In genomic region chr7:95608344-95609173, GRCh38 we compare ENCODE assay signal across 1 cellular context.
TF ChIP-seq lines count a peak whose summit lies in the region.

No MANE protein-coding gene starts in this region.

TF ChIP-seq in K562, 482 proteins besides CTCF, POLR2A, EP300 and RAD21 (continued from another document and continues in another):
- TF ChIP-seq, protein P1, sequence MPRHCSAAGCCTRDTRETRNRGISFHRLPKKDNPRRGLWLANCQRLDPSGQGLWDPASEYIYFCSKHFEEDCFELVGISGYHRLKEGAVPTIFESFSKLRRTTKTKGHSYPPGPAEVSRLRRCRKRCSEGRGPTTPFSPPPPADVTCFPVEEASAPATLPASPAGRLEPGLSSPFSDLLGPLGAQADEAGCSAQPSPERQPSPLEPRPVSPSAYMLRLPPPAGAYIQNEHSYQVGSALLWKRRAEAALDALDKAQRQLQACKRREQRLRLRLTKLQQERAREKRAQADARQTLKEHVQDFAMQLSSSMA (CRISPR knock-in tag; IDR thresholded peaks at IDR 0.05), result no peak
- TF ChIP-seq ZNF609 (CRISPR knock-in tag; IDR thresholded peaks at IDR 0.05; ENCODE audit: borderline replicate concordance) (no peak), HOMEZ (CRISPR knock-in tag; IDR thresholded peaks at IDR 0.05) (no peak), STAT5A (IDR thresholded peaks at IDR 0.05; ENCODE audit: borderline replicate concordance, low read length) (no peak), HDGF (IDR thresholded peaks at IDR 0.05) (no peak), U2AF1 (optimal IDR thresholded peaks at IDR 0.05; ENCODE audit: low read depth, low read length) (no peak), ZNF707 (CRISPR knock-in tag; conservative IDR thresholded peaks at IDR 0.05) (no peak), ZNF445 (CRISPR knock-in tag; IDR thresholded peaks at IDR 0.05; ENCODE audit: low read depth) (no peak), YBX1 (IDR thresholded peaks at IDR 0.05) (no peak), MIER1 (IDR thresholded peaks at IDR 0.05; ENCODE audit: low read depth) (no peak), ZNF507 (tag; conservative IDR thresholded peaks at IDR 0.05) (no peak), TAF9B (IDR thresholded peaks at IDR 0.05; ENCODE audit: partially characterized antibody) (no peak), SREBF1 (IDR thresholded peaks at IDR 0.05; ENCODE audit: borderline replicate concordance, low read depth, low read length) (no peak), CTBP1 (IDR thresholded peaks at IDR 0.05; ENCODE audit: borderline replicate concordance) (peak; percentile 55), TFAM (CRISPR knock-in tag; conservative IDR thresholded peaks at IDR 0.05) (no peak), LEF1 (IDR thresholded peaks at IDR 0.05) (peak; percentile 94; the same call in 1 of the 2 replicates), KLF13 (tag; IDR thresholded peaks at IDR 0.05; ENCODE audit: borderline replicate concordance, low read depth) (no peak), ZNF589 (CRISPR knock-in tag; IDR thresholded peaks at IDR 0.05; ENCODE audit: low read depth) (0 out of 2 replicates have a peak, but pooled peaks have one; percentile 13), PKNOX1 (IDR thresholded peaks at IDR 0.05) (no peak), ATF3 (IDR thresholded peaks at IDR 0.05) (no peak), ATF3 (CRISPR knock-in tag; conservative IDR thresholded peaks at IDR 0.05) (no peak), RFX5 (IDR thresholded peaks at IDR 0.05; ENCODE audit: low read depth, low read length) (no peak), ZNF24 (IDR thresholded peaks at IDR 0.05) (no peak), ZKSCAN3 (CRISPR knock-in tag; IDR thresholded peaks at IDR 0.05) (no peak), ZBTB49 (CRISPR knock-in tag; IDR thresholded peaks at IDR 0.05; ENCODE audit: borderline replicate concordance) (no peak), ETV1 (tag; conservative IDR thresholded peaks at IDR 0.05; ENCODE audit: low read depth) (0 out of 2 replicates have a peak, but pooled peaks have one; percentile 8), GTF2A2 (tag; IDR thresholded peaks at IDR 0.05) (no peak), TARDBP (IDR thresholded peaks at IDR 0.05) (no peak), MTA2 (IDR thresholded peaks at IDR 0.05; ENCODE audit: low read depth) (no peak), POLR2G (IDR thresholded peaks at IDR 0.05; ENCODE audit: low read depth, low read length) (no peak), CREB1 (IDR thresholded peaks at IDR 0.05) (no peak), CREB1 (CRISPR knock-in tag; IDR thresholded peaks at IDR 0.05) (no peak)
- TF ChIP-seq, protein P2, sequence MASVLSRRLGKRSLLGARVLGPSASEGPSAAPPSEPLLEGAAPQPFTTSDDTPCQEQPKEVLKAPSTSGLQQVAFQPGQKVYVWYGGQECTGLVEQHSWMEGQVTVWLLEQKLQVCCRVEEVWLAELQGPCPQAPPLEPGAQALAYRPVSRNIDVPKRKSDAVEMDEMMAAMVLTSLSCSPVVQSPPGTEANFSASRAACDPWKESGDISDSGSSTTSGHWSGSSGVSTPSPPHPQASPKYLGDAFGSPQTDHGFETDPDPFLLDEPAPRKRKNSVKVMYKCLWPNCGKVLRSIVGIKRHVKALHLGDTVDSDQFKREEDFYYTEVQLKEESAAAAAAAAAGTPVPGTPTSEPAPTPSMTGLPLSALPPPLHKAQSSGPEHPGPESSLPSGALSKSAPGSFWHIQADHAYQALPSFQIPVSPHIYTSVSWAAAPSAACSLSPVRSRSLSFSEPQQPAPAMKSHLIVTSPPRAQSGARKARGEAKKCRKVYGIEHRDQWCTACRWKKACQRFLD (CRISPR knock-in tag; IDR thresholded peaks at IDR 0.05), result no peak
- TF ChIP-seq, protein P3, sequence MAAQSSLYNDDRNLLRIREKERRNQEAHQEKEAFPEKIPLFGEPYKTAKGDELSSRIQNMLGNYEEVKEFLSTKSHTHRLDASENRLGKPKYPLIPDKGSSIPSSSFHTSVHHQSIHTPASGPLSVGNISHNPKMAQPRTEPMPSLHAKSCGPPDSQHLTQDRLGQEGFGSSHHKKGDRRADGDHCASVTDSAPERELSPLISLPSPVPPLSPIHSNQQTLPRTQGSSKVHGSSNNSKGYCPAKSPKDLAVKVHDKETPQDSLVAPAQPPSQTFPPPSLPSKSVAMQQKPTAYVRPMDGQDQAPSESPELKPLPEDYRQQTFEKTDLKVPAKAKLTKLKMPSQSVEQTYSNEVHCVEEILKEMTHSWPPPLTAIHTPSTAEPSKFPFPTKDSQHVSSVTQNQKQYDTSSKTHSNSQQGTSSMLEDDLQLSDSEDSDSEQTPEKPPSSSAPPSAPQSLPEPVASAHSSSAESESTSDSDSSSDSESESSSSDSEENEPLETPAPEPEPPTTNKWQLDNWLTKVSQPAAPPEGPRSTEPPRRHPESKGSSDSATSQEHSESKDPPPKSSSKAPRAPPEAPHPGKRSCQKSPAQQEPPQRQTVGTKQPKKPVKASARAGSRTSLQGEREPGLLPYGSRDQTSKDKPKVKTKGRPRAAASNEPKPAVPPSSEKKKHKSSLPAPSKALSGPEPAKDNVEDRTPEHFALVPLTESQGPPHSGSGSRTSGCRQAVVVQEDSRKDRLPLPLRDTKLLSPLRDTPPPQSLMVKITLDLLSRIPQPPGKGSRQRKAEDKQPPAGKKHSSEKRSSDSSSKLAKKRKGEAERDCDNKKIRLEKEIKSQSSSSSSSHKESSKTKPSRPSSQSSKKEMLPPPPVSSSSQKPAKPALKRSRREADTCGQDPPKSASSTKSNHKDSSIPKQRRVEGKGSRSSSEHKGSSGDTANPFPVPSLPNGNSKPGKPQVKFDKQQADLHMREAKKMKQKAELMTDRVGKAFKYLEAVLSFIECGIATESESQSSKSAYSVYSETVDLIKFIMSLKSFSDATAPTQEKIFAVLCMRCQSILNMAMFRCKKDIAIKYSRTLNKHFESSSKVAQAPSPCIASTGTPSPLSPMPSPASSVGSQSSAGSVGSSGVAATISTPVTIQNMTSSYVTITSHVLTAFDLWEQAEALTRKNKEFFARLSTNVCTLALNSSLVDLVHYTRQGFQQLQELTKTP (IDR thresholded peaks at IDR 0.05; ENCODE audit: low read depth in 1 of 2, partially characterized antibody in 2 of 2), result no peak
- TF ChIP-seq, protein P4, sequence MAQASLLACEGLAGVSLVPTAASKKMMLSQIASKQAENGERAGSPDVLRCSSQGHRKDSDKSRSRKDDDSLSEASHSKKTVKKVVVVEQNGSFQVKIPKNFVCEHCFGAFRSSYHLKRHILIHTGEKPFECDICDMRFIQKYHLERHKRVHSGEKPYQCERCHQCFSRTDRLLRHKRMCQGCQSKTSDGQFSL (CRISPR knock-in tag; IDR thresholded peaks at IDR 0.05), result no peak
- TF ChIP-seq, protein P4 (tag; IDR thresholded peaks at IDR 0.05), result 0 out of 4 replicates have a peak, but pooled peaks of 1 of the 2 experiments have one; percentile 29
- TF ChIP-seq, protein P5, sequence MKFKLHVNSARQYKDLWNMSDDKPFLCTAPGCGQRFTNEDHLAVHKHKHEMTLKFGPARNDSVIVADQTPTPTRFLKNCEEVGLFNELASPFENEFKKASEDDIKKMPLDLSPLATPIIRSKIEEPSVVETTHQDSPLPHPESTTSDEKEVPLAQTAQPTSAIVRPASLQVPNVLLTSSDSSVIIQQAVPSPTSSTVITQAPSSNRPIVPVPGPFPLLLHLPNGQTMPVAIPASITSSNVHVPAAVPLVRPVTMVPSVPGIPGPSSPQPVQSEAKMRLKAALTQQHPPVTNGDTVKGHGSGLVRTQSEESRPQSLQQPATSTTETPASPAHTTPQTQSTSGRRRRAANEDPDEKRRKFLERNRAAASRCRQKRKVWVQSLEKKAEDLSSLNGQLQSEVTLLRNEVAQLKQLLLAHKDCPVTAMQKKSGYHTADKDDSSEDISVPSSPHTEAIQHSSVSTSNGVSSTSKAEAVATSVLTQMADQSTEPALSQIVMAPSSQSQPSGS (CRISPR knock-in tag; IDR thresholded peaks at IDR 0.05), result no peak
- TF ChIP-seq, protein P6, sequence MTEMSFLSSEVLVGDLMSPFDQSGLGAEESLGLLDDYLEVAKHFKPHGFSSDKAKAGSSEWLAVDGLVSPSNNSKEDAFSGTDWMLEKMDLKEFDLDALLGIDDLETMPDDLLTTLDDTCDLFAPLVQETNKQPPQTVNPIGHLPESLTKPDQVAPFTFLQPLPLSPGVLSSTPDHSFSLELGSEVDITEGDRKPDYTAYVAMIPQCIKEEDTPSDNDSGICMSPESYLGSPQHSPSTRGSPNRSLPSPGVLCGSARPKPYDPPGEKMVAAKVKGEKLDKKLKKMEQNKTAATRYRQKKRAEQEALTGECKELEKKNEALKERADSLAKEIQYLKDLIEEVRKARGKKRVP (CRISPR knock-in tag; IDR thresholded peaks at IDR 0.05), result no peak
- TF ChIP-seq, protein P7, sequence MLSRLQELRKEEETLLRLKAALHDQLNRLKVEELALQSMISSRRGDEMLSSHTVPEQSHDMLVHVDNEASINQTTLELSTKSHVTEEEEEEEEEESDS (CRISPR knock-in tag; IDR thresholded peaks at IDR 0.05), result no peak
